In the genomic region with DNA sequence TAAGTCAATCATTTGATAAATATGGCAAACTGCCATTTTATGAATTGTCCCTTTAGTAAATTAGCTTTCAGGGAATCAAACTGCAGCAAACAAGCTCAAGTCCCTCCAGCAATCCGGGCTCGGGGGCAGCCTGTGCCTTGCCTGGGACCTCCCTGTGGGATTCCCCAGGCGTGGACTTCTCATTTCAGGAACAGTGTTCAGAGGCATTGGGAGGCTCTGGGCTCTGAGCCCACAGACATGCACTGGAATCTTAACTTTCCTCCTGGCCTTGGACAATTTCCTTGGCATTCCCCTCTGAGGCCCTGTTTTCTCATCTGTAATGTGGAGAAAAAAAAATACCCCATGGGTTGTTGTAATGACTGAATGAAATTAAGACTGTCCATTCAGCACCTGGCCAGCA, we compare ENCODE assay signal across 18 cellular contexts. TPM values are rescaled to one million over a fixed set of nuclear protein-coding genes. Genes with fewer than 3 reads are reported as not detected.
DNase-seq lines count a peak whose midpoint lies in the region; ATAC-seq and TF ChIP-seq lines count a peak whose summit lies in the region.
"Had no signal": no experiment of that assay in that cellular context is flagged by ENCODE, and none has a peak within 500 bp of the region (broad histone marks: within the 10 kb centered on the region; RNA-seq: fewer than 3 reads in every experiment).

No MANE protein-coding gene starts in this region.

- DNase-seq in Right ventricle myocardium superior (peak; percentile 53), heart right ventricle (no peak), adipocyte (ENCODE audit: low read depth) (peak; percentile 11), medulla oblongata (ENCODE audit: extremely low spot score) (peak; percentile 14)
- DNase-seq in activated CD8-positive, alpha-beta memory T cell treated with anti-CD3 and anti-CD28 coated beads, Interleukin-2, amount 50 U/mL, for 4 hours = no peak
- DNase-seq in activated naive CD4-positive, alpha-beta T cell (lab: John Stamatoyannopoulos, UW) = no peak
- DNase-seq: BE2C; CD4-positive, alpha-beta memory T cell; DMS79; GOT3; H9 had no signal

- no peak for TF ChIP-seq EP300 in gastroesophageal sphincter (IDR thresholded peaks at IDR 0.05)

- no peak for TF ChIP-seq POLR2A in gastroesophageal sphincter (IDR thresholded peaks at IDR 0.05)

- intact Hi-C loops in Right ventricle myocardium superior (cut with DNase I) = no loop called here
- intact Hi-C loops in heart right ventricle (cut with DNase I) = loop anchor here in 8 of 10 donors (1.0 to 10.0 kb wide), 9 partner anchors 194 to 422 kb away; a partner anchor contains a TSS

- TF ChIP-seq CTCF in heart right ventricle (IDR thresholded peaks at IDR 0.05) (no peak), gastroesophageal sphincter (IDR thresholded peaks at IDR 0.05) (no peak)

- WGBS in heart right ventricle, 2 donors = 32 to 45% methylated on average over 3 of the region's 3 CpGs
- WGBS in gastroesophageal sphincter (ENCODE audit: low coverage in 1 of 2), 2 donors = 29 to 50% methylated on average over 2 of the region's 3 CpGs

- H3K4me1 ChIP-seq in heart right ventricle (no peaks in the 10 kb centered on the region), adipocyte (ENCODE audit: control insufficient read depth, insufficient read depth, low read length) (peaks cover 15% of the 10 kb centered on the region), gastroesophageal sphincter (no peaks in the 10 kb centered on the region)
- H3K4me1 ChIP-seq: BE2C had no signal

- H3K27ac ChIP-seq in heart right ventricle = no peak overlapping the region
- H3K27ac ChIP-seq in gastroesophageal sphincter = no peak overlapping the region
- H3K27ac ChIP-seq: 22Rv1, C4-2B had no signal

- H3K36me3 ChIP-seq in heart right ventricle = no peaks in the 10 kb centered on the region
- no peaks in the 10 kb centered on the region for H3K36me3 ChIP-seq in adipocyte (ENCODE audit: control insufficient read depth, insufficient read depth, low read length, severe bottlenecking)
- no peaks in the 10 kb centered on the region for H3K36me3 ChIP-seq in gastroesophageal sphincter
- H3K36me3 ChIP-seq: BE2C had no signal

- ATAC-seq in Right ventricle myocardium superior (ENCODE audit: poor library complexity) (no peak), heart right ventricle (no peak), gastroesophageal sphincter (no peak)

- H3K27me3 ChIP-seq in heart right ventricle = peaks cover 0 to 10% (median 0%) of the 10 kb centered on the region in 7 donors
- H3K27me3 ChIP-seq in adipocyte (replicated peaks; ENCODE audit: control insufficient read depth, insufficient read depth, low read length) = peaks cover 5% of the 10 kb centered on the region
- peaks cover 8% of the 10 kb centered on the region for H3K27me3 ChIP-seq in gastroesophageal sphincter
- H3K27me3 ChIP-seq: BE2C had no signal

- H3K4me3 ChIP-seq in heart right ventricle = no peak overlapping the region
- no peak overlapping the region for H3K4me3 ChIP-seq in adipocyte (ENCODE audit: low read length)
- no peak overlapping the region for H3K4me3 ChIP-seq in gastroesophageal sphincter

- H3K9me3 ChIP-seq in heart right ventricle (no peaks in the 10 kb centered on the region), adipocyte (ENCODE audit: control insufficient read depth, low read length) (no peaks in the 10 kb centered on the region), gastroesophageal sphincter (no peaks in the 10 kb centered on the region)
- H3K9me3 ChIP-seq: BE2C had no signal

- H3K9ac ChIP-seq in adipocyte (ENCODE audit: low read length) = no peak overlapping the region

RNA-seq across cellular contexts. Expression of a gene that starts 17.5 kb away (rescaled TPM):
- total RNA-seq in Right ventricle myocardium superior (not detected), heart right ventricle (not detected), gastroesophageal sphincter (not detected)
- polyA plus RNA-seq in heart right ventricle = not detected
- total RNA-seq: A673; CD4-positive, alpha-beta memory T cell; G401; H9; HT1080 had no signal
- polyA plus RNA-seq: CD4-positive, alpha-beta memory T cell; IgD-negative memory B cell had no signal

RNA-seq across cellular contexts. Expression of a gene that starts 43.2 kb away (rescaled TPM):
- total RNA-seq in Right ventricle myocardium superior = not detected
- total RNA-seq in heart right ventricle = not detected
- not detected for polyA plus RNA-seq in heart right ventricle
- total RNA-seq in gastroesophageal sphincter = not detected
- total RNA-seq: A673; CD4-positive, alpha-beta memory T cell; G401; H9; HT1080 had no signal
- polyA plus RNA-seq: CD4-positive, alpha-beta memory T cell; IgD-negative memory B cell had no signal

Comparison
In these comparisons a context has a peak if more than half of its experiments do, and no peak if none do; other contexts are left out.
1. DNase-seq: peak in Right ventricle myocardium superior (single experiment), adipocyte (single experiment) and medulla oblongata (single experiment); none in heart right ventricle (0 of 2), activated CD8-positive, alpha-beta memory T cell treated with anti-CD3 and anti-CD28 coated beads, Interleukin-2, amount 50 U/mL, for 4 hours (single experiment) and activated naive CD4-positive, alpha-beta T cell (0 of 4).